In genomic region chr11:78140392-78141077, GRCh38 we compare ENCODE assay signal across 7 cellular contexts. TPM values are rescaled to one million over a fixed set of nuclear protein-coding genes. Genes with fewer than 3 reads are reported as not detected.
DNase-seq lines count a peak whose midpoint lies in the region; ATAC-seq and TF ChIP-seq lines count a peak whose summit lies in the region.

No MANE protein-coding gene starts in this region.

- peaks cover 36% of the 10 kb centered on the region for H3K79me2 ChIP-seq in HCT116 (ENCODE audit: insufficient read depth, low read length)

- no TSS peak for BruUV-seq in HCT116 (replicated peaks; lab: Mats Ljungman, UMichigan)

- no peak for TF ChIP-seq CTCF in HCT116 (IDR thresholded peaks at IDR 0.05 in 2 of 3, conservative IDR thresholded peaks at IDR 0.05 in 1 of 3; ENCODE audit: borderline replicate concordance in 1 of 3, insufficient read depth in 1 of 3, low read depth in 2 of 3, low read length in 2 of 3)
- no peak for TF ChIP-seq CTCF in epithelial cell of proximal tubule (conservative IDR thresholded peaks at IDR 0.05; ENCODE audit: low read depth, low read length)
- TF ChIP-seq CTCF in vagina (IDR thresholded peaks at IDR 0.05), result no peak

- H3K27ac ChIP-seq in HCT116 (ENCODE audit: low read depth, low read length), result peak overlapping the region; percentile 85; the same call in 1 of the 2 replicates
- H3K27ac ChIP-seq in SJSA1, result no peak overlapping the region
- no peak overlapping the region for H3K27ac ChIP-seq in vagina

- peak overlapping the region; percentile 91 for H3K4me2 ChIP-seq in HCT116 (ENCODE audit: low read length)

- H3K4me3 ChIP-seq in HCT116 (replicated peaks in 1 of 2; ENCODE audit: low read depth in 1 of 2, low read length in 2 of 2), result peak overlapping the region; percentile 78 to 87; a peak in 3 of 4 replicates
- peak overlapping the region; percentile 58 for H3K4me3 ChIP-seq in SJSA1
- H3K4me3 ChIP-seq in epithelial cell of proximal tubule (ENCODE audit: low read depth, low read length), result peak overlapping the region; percentile 93
- peak overlapping the region; percentile 77 for H3K4me3 ChIP-seq in skeletal muscle cell (ENCODE audit: low read depth, low read length)
- peak overlapping the region in 1 of 2 donors; percentile 89 for H3K4me3 ChIP-seq in vagina

- H4K20me1 ChIP-seq in HCT116 (ENCODE audit: insufficient read depth), result no peaks in the 10 kb centered on the region

- TF ChIP-seq POLR2A in HCT116 (IDR thresholded peaks at IDR 0.05; ENCODE audit: borderline replicate concordance, extremely low read depth, insufficient read depth, insufficient read length) (no peak), vagina (IDR thresholded peaks at IDR 0.05) (no peak)

- ATAC-seq in HCT116, result no peak

- CTCF ChIA-PET in HCT116 (lab: Charles Lee), result no interaction called here

- TF ChIP-seq RAD21 in HCT116 (IDR thresholded peaks at IDR 0.05; ENCODE audit: low read depth), result no peak

- H3K9me2 ChIP-seq in HCT116 (ENCODE audit: insufficient read depth), result no peaks in the 10 kb centered on the region

- POLR2A ChIA-PET in HCT116 (lab: Charles Lee), result no interaction called here

- peaks cover 0 to 7% of the 10 kb centered on the region in 2 experiments; a peak in 1 of 4 replicates for H3K36me3 ChIP-seq in HCT116 (ENCODE audit: control insufficient read depth in 1 of 2, insufficient read depth in 2 of 2, low read length in 2 of 2)
- no peaks in the 10 kb centered on the region for H3K36me3 ChIP-seq in SJSA1
- no peaks in the 10 kb centered on the region for H3K36me3 ChIP-seq in vagina

- no peak overlapping the region; the same call in 1 of the 2 replicates for H3K9ac ChIP-seq in HCT116 (ENCODE audit: low read length)

- H3K4me1 ChIP-seq in HCT116 (ENCODE audit: control insufficient read depth in 1 of 2, insufficient read depth in 2 of 2, low read length in 2 of 2) (peaks cover 0 to 24% of the 10 kb centered on the region in 2 experiments; a peak in 3 of 4 replicates), SJSA1 (replicated peaks) (0 out of 2 replicates have a peak, but pooled peaks cover 10% of the 10 kb centered on the region), vagina (peaks cover 20% of the 10 kb centered on the region)

- H3K27me3 ChIP-seq in HCT116 (ENCODE audit: insufficient read depth, low read length) (no peaks in the 10 kb centered on the region), SJSA1 (replicated peaks) (no peaks in the 10 kb centered on the region), vagina (no peaks in the 10 kb centered on the region)

- DNase-seq in HCT116 (ENCODE audit: low read depth, low spot score) (no peak), SJSA1 (ENCODE audit: low read depth in 1 of 2, low spot score in 2 of 2) (no peak), epithelial cell of proximal tubule (ENCODE audit: low read depth) (no peak), skeletal muscle cell (ENCODE audit: low read depth) (no peak), NCI-H2081 (lab: John Stamatoyannopoulos, UW) (no peak), vagina (ENCODE audit: extremely low spot score in 2 of 2) (no peak)
- DNase-seq in central memory CD4-positive, alpha-beta T cell, result no peak

- intact Hi-C loops in HCT116 (cut with micrococcal nuclease) (no loop called here), vagina (cut with DNase I) (loop anchor here (10.0 kb wide), 2 partner anchors 284 to 424 kb away; no protein-coding TSS in a partner anchor)

- no peaks in the 10 kb centered on the region for H3K9me3 ChIP-seq in HCT116 (ENCODE audit: control insufficient read depth in 1 of 2, insufficient read depth in 1 of 2, low read depth in 1 of 2, low read length in 2 of 2)
- no peaks in the 10 kb centered on the region for H3K9me3 ChIP-seq in SJSA1 (replicated peaks)
- no peaks in the 10 kb centered on the region for H3K9me3 ChIP-seq in vagina

- no peak overlapping the region for H2AFZ ChIP-seq in HCT116 (ENCODE audit: low read depth, low read length, poor library complexity, severe bottlenecking)

- RAD21 ChIA-PET in HCT116 (lab: Charles Lee; ENCODE audit: low non-redundant PET in 1 of 2, low total read pairs in 2 of 2, uncharacterized antibody in 2 of 2, unreplicated experiment in 2 of 2), result no interaction called here

TF ChIP-seq in HCT116, 20 proteins besides CTCF, POLR2A, EP300 and RAD21:
- TF ChIP-seq CEBPB (IDR thresholded peaks at IDR 0.05; ENCODE audit: low read depth) (no peak), ATF3 (IDR thresholded peaks at IDR 0.05) (no peak), CBX3 (IDR thresholded peaks at IDR 0.05; ENCODE audit: low read depth) (no peak), YY1 (IDR thresholded peaks at IDR 0.05; ENCODE audit: extremely low read depth, insufficient replicate concordance, low read depth, low read length) (no peak), EGR1 (IDR thresholded peaks at IDR 0.05; ENCODE audit: low read depth) (no peak), REST (IDR thresholded peaks at IDR 0.05; ENCODE audit: low read depth) (no peak)

RNA-seq across cellular contexts. Expression of gene ALG8, which starts 1.1 kb away (rescaled TPM):
- total RNA-seq in HCT116 (2021; ENCODE audit: unreplicated experiment) (50.1 TPM), epithelial cell of proximal tubule (38.1 and 47.1 TPM in 2 replicates), vagina (20.9 TPM)
- polyA plus RNA-seq in HCT116 (2012), result 18.9 and 24.7 TPM in 2 replicates
- total RNA-seq in SJSA1 (2014; rRNA removed; shearing (Covaris generic)), result 41.7 and 41.8 TPM in 2 replicates

RNA-seq across cellular contexts. Expression of gene KCTD21, which starts 47.9 kb away (rescaled TPM):
- total RNA-seq in HCT116 (2021; ENCODE audit: unreplicated experiment), result 3.0 TPM
- polyA plus RNA-seq in HCT116 (2012), result 2.8 and 4.0 TPM in 2 replicates
- total RNA-seq in SJSA1 (2014; rRNA removed; shearing (Covaris generic)), result 2.1 and 5.7 TPM in 2 replicates
- 4.4 and 6.2 TPM in 2 replicates for total RNA-seq in epithelial cell of proximal tubule
- 8.6 TPM for total RNA-seq in vagina

RNA-seq across cellular contexts. Expression of gene USP35, which starts 48.2 kb away (rescaled TPM):
- total RNA-seq in HCT116 (2021; ENCODE audit: unreplicated experiment) (6.0 TPM), epithelial cell of proximal tubule (2.5 and 6.1 TPM in 2 replicates), vagina (11.8 TPM)
- 3.3 and 3.7 TPM in 2 replicates for polyA plus RNA-seq in HCT116 (2012)
- total RNA-seq in SJSA1 (2014; rRNA removed; shearing (Covaris generic)), result 3.4 and 4.0 TPM in 2 replicates
